27 cellular contexts compared by ENCODE assay signal in the genomic region with DNA sequence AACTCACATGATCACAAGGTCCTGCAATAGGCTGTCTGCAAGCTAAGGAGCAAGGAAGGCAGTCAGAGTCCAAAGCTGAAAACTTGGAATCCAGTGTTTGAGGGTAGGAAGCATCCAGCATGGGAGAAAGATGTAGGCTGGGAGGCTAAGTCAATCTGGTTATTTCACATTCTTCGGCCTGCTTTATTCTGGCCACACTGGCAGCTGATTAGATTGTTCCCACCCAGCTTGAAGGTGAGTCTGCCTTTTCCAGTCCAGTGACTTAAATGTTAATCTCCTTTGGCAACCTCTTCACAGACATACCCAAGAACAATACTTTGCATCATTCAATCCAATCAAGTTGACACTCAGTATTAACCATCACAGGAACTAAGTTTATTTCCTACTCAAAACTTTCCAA.
"Had no signal": no experiment of that assay in that cellular context is flagged by ENCODE, and none has a peak within 500 bp of the region (broad histone marks: within the 10 kb centered on the region; RNA-seq: fewer than 3 reads in every experiment).

No MANE protein-coding gene starts in this region.

- H3K4me1 Mint-ChIP-seq: immature natural killer cell, mesothelial cell of epicardium had no signal

- H3K27me3 ChIP-seq: dorsolateral prefrontal cortex, esophagus muscularis mucosa, foreskin keratinocyte, gastroesophageal sphincter, hepatocyte, left lung had no signal

- H3K36me3 ChIP-seq: esophagus muscularis mucosa, gastroesophageal sphincter, heart left ventricle, left lung, lower lobe of right lung had no signal

- H3K27me3 Mint-ChIP-seq: naive B cell had no signal

- H3K27ac ChIP-seq: coronary artery, dorsolateral prefrontal cortex, epithelial cell of prostate, esophagus muscularis mucosa, foreskin keratinocyte, gastroesophageal sphincter, heart left ventricle, hepatocyte, left lung, lower lobe of right lung had no signal

- H3K4me3 ChIP-seq: coronary artery, dorsolateral prefrontal cortex, esophagus muscularis mucosa, gastroesophageal sphincter, heart left ventricle, hepatocyte, left lung, lower lobe of right lung, mucosa of descending colon had no signal

- DNase-seq: dermis blood vessel endothelial cell; dorsolateral prefrontal cortex; effector CD4-positive, alpha-beta T cell; effector memory CD4-positive, alpha-beta T cell; erythroblast; foreskin keratinocyte; heart left ventricle; hypothalamus; immature natural killer cell; islet precursor cell; kidney; kidney glomerular epithelial cell; left lung; left ventricle myocardium superior; lower lobe of right lung; mesenchymal stem cell; mucosa of descending colon; naive B cell had no signal

- FAIRE-seq: colon, endothelial cell of umbilical vein, frontal cortex, kidney had no signal

- H3K36me3 Mint-ChIP-seq: immature natural killer cell, naive B cell had no signal

- ATAC-seq: foreskin keratinocyte, gastroesophageal sphincter, heart left ventricle, left lung, left ventricle myocardium superior, lower lobe of right lung, mucosa of descending colon had no signal

- H3K4me3 Mint-ChIP-seq: immature natural killer cell, mesothelial cell of epicardium, naive B cell had no signal

- H3K27ac Mint-ChIP-seq: immature natural killer cell, mesothelial cell of epicardium had no signal

- H3K9me3 ChIP-seq: esophagus muscularis mucosa, gastroesophageal sphincter, left lung, lower lobe of right lung, mucosa of descending colon had no signal
